8 cellular contexts compared by ENCODE assay signal in the genomic region with DNA sequence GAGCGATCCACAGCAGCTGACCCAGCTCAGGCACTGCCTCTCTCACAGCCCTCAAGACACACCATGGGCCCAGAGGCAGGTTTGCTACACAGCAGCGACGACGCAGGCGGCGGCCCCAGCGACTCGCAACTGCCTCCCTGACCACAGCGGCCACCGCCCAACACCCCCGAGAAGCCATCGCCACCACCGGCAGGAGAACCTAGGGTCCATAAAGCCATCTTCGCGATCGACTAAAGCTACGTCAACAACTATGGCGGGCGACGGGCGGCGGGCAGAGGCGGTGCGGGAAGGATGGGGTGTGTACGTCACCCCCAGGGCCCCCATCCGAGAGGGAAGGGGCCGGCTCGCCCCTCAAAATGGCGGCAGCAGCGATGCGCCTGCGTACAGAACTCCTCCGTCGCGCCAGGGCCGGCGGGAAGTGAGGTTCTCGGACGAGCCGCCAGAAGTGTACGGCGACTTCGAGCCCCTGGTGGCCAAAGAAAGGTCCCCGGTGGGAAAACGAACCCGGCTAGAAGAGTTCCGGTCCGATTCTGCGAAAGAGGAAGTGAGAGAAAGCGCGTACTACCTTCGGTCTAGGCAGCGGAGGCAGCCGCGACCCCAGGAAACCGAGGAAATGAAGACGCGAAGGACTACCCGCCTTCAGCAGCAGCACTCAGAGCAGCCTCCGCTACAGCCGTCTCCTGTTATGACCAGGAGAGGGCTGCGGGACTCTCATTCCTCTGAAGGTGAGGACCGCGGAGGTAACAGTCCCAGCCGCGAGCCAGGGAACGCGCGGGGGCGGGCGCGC. TPM values are rescaled to one million over a fixed set of nuclear protein-coding genes. Genes with fewer than 3 reads are reported as not detected.
DNase-seq lines count a peak whose midpoint lies in the region; ATAC-seq and TF ChIP-seq lines count a peak whose summit lies in the region.

A gene with protein sequence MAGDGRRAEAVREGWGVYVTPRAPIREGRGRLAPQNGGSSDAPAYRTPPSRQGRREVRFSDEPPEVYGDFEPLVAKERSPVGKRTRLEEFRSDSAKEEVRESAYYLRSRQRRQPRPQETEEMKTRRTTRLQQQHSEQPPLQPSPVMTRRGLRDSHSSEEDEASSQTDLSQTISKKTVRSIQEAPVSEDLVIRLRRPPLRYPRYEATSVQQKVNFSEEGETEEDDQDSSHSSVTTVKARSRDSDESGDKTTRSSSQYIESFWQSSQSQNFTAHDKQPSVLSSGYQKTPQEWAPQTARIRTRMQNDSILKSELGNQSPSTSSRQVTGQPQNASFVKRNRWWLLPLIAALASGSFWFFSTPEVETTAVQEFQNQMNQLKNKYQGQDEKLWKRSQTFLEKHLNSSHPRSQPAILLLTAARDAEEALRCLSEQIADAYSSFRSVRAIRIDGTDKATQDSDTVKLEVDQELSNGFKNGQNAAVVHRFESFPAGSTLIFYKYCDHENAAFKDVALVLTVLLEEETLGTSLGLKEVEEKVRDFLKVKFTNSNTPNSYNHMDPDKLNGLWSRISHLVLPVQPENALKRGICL (plus strand): TSS at position 33 of the 787 bp plus-strand sequence. CDS start 218 bp downstream, at position 251.

- H3K36me3 ChIP-seq in left ventricle myocardium inferior = peaks cover 31% of the 10 kb centered on the region
- no peaks in the 10 kb centered on the region for H3K36me3 ChIP-seq in prostate gland
- no peaks in the 10 kb centered on the region for H3K36me3 ChIP-seq in urinary bladder (ENCODE audit: insufficient read depth)

- DNase-seq in NCI-H1694 treated with DMSO at 0.1 percent for 48 hours (lab: John Stamatoyannopoulos, UW) (peak; percentile 97), T-helper 17 cell (peak; percentile 94 to 96 (median 96)), amygdala (lab: John Stamatoyannopoulos, UW) (peak; percentile 85 to 100 (median 96)), left ventricle myocardium inferior (peak; percentile 96), prostate gland (ENCODE audit: low spot score) (peak; percentile 97)

- ATAC-seq in GM18498 (IDR thresholded peaks at IDR 0.05; ENCODE audit: unreplicated experiment) (peak; percentile 76), HG02938 (IDR thresholded peaks at IDR 0.05; ENCODE audit: unreplicated experiment) (peak; percentile 74), T-helper 17 cell (peak; percentile 80)

- H3K27me3 ChIP-seq in left ventricle myocardium inferior (ENCODE audit: low read depth) = no peaks in the 10 kb centered on the region
- no peaks in the 10 kb centered on the region for H3K27me3 ChIP-seq in prostate gland (replicated peaks; ENCODE audit: insufficient read depth)

- TF ChIP-seq CTCF in left ventricle myocardium inferior (IDR thresholded peaks at IDR 0.05; ENCODE audit: borderline replicate concordance) (peak; percentile 72), prostate gland (IDR thresholded peaks at IDR 0.05) (peak; percentile 29 to 87 (median 58))

- H3K4me1 ChIP-seq in left ventricle myocardium inferior (peaks cover 72% of the 10 kb centered on the region), prostate gland (replicated peaks) (no peaks in the 10 kb centered on the region), urinary bladder (ENCODE audit: insufficient read depth) (peaks cover 1% of the 10 kb centered on the region)

- H3K4me3 Mint-ChIP-seq in T-helper 17 cell = peak within 1 kb of the TSS; percentile 99

- peak within 1 kb of the TSS; percentile 90 for H3K4me3 ChIP-seq in left ventricle myocardium inferior
- peak within 1 kb of the TSS; percentile 72 to 79 for H3K4me3 ChIP-seq in prostate gland
- peak within 1 kb of the TSS; percentile 74 for H3K4me3 ChIP-seq in urinary bladder (ENCODE audit: low read depth, low read length)

- H3K4me1 Mint-ChIP-seq in T-helper 17 cell = peaks cover 36% of the 10 kb centered on the region

- H3K27ac ChIP-seq in left ventricle myocardium inferior (replicated peaks) (peak within 1 kb of the TSS; percentile 99), prostate gland (peak within 1 kb of the TSS; percentile 99 to 100), urinary bladder (ENCODE audit: low read depth) (peak within 1 kb of the TSS; percentile 100)

- peaks cover 8% of the 10 kb centered on the region for H3K36me3 Mint-ChIP-seq in T-helper 17 cell (ENCODE audit: low read depth)

- H3K27me3 Mint-ChIP-seq in T-helper 17 cell = no peaks in the 10 kb centered on the region

- H3K27ac Mint-ChIP-seq in T-helper 17 cell = peak within 1 kb of the TSS; percentile 100

- intact Hi-C loops in left ventricle myocardium inferior (cut with micrococcal nuclease) = no loop called here
- intact Hi-C loops in prostate gland (cut with DNase I) = loop anchor here (5.0 kb wide), 1 partner anchor 290 kb away; no protein-coding TSS in a partner anchor

- WGBS in prostate gland = under 1% methylated on average over 65 of the region's 72 CpGs
- WGBS in urinary bladder = under 1% methylated on average over 72 of the region's 72 CpGs

- no peaks in the 10 kb centered on the region for H3K9me3 ChIP-seq in T-helper 17 cell (ENCODE audit: control insufficient read depth, low read length, poor library complexity, severe bottlenecking)
- no peaks in the 10 kb centered on the region for H3K9me3 ChIP-seq in left ventricle myocardium inferior (replicated peaks)
- no peaks in the 10 kb centered on the region for H3K9me3 ChIP-seq in prostate gland

- TF ChIP-seq POLR2A in prostate gland (IDR thresholded peaks at IDR 0.05) = peak; percentile 77

RNA-seq across cellular contexts. Expression of the gene that starts here (rescaled TPM):
- total RNA-seq in T-helper 17 cell = 10 to 100 TPM; 65.1 to 87.6 TPM
- 40.7 TPM for total RNA-seq in left ventricle myocardium inferior
- 10 to 100 TPM; 81.7 to 86.4 TPM for total RNA-seq in prostate gland
- total RNA-seq in urinary bladder = 104 TPM
- 85.9 TPM for polyA plus RNA-seq in urinary bladder

Comparison
In these comparisons a context has a peak if more than half of its experiments do, and no peak if none do; other contexts are left out.
1. Peak in every context shown above with its lines: DNase-seq, ATAC-seq, H3K4me3 ChIP-seq and H3K27ac ChIP-seq.